ENCODE assay signal across 8 cellular contexts in the genomic region with DNA sequence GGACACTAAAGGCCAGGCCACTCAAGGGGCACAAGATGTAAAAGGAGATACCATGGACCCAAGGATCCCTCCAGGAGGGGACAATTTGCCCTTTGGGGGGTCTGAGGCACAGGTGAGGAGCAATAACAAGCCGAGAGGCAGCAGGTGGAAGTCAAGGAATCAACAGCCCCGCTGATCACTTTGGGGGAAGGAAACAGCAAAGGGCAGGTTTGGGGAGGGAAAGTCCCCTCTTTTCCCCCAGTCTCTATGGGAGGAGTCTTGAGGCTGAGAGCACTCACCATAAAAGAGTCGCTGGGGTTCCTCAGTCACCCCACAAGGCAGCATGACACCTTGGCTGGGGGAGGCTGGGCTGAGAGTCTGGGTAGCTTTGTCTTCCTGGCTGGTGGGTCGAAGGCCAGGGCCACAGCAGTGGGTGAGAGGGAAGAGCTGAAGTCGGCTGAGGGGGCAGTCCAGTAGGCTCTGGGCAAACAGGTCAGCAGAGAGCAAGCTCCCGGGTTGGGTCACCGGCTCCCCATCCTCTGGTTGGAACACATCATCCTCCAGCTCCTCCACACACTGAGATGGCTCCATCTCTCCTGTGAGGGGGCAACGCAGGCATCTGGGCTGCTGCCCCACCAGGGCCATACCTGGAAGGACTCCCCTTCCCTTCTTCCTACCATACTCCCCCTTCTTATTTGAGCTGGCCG. TPM values are rescaled to one million over a fixed set of nuclear protein-coding genes. Genes with fewer than 3 reads are reported as not detected.
DNase-seq lines count a peak whose midpoint lies in the region; ATAC-seq and TF ChIP-seq lines count a peak whose summit lies in the region.

No MANE protein-coding gene starts in this region.

- peaks cover 66 to 86% (median 76%) of the 10 kb centered on the region in 4 donors for H3K4me1 ChIP-seq in transverse colon

- peak overlapping the region in 1 of 4 donors; percentile 13 for H3K4me3 ChIP-seq in transverse colon

- no peak for TF ChIP-seq EP300 in transverse colon (IDR thresholded peaks at IDR 0.05; ENCODE audit: low read depth)

- H3K4me1 Mint-ChIP-seq in activated CD4-positive, alpha-beta T cell treated with anti-CD3 and anti-CD28 coated beads, Interleukin-2, amount 10 ng/mL, durations not matched to agents 24 days and 14 days: peaks cover 70% of the 10 kb centered on the region

- in situ Hi-C loops in transverse colon (cut with MboI; ENCODE audit: low pct_ligation_motif_present in 1 of 4, low pct_unique_long_range_greater_than_20kb in 1 of 4, low sequenced_read_pairs in 3 of 4): loop anchor here in 2 of 4 donors (10.0 kb wide), 2 partner anchors 51 to 61 kb away; no protein-coding TSS in a partner anchor

- intact Hi-C loops in activated CD4-positive, alpha-beta T cell treated with anti-CD3 and anti-CD28 coated beads, Interleukin-2, amount 10 ng/mL, durations not matched to agents 24 days and 14 days (cut with micrococcal nuclease): loop anchor here (1.0 to 5.0 kb wide), 2 partner anchors 58 to 323 kb away; partner anchors contain the start of gene FSIP1
- intact Hi-C loops in transverse colon (cut with DNase I; ENCODE audit: low total_unique reads): loop anchor here (5.0 to 10.0 kb wide), 2 partner anchors 58 to 219 kb away; partner anchors contain the start of gene INAFM2

- H3K36me3 Mint-ChIP-seq in activated CD4-positive, alpha-beta T cell treated with anti-CD3 and anti-CD28 coated beads, Interleukin-2, amount 10 ng/mL, durations not matched to agents 24 days and 14 days (ENCODE audit: low read depth): peaks cover 21% of the 10 kb centered on the region

- no peaks in the 10 kb centered on the region for H3K9me3 Mint-ChIP-seq in activated CD4-positive, alpha-beta T cell treated with anti-CD3 and anti-CD28 coated beads, Interleukin-2, amount 10 ng/mL, durations not matched to agents 24 days and 14 days

- peak overlapping the region; percentile 94 for H3K27ac Mint-ChIP-seq in activated CD4-positive, alpha-beta T cell treated with anti-CD3 and anti-CD28 coated beads, Interleukin-2, amount 10 ng/mL, durations not matched to agents 24 days and 14 days

- 64 to 80% methylated on average over 1 to 9 of the region's 9 CpGs for WGBS in transverse colon (ENCODE audit: low coverage in 1 of 2), 2 donors

- DNase-seq in activated naive CD4-positive, alpha-beta T cell treated with Interleukin-2 at 50 U/mL for 16 hours: peak; percentile 28
- no peak for DNase-seq in activated naive CD4-positive, alpha-beta T cell (lab: John Stamatoyannopoulos, UW)
- DNase-seq in activated CD4-positive, alpha-beta T cell treated with anti-CD3 and anti-CD28 coated beads, Interleukin-2, amount 10 ng/mL, durations not matched to agents 24 days and 14 days: peak; percentile 83
- DNase-seq in mesenteric fat pad (ENCODE audit: low spot score) (peak; percentile 51), transverse colon (no peak), mucosa of gallbladder (ENCODE audit: low spot score) (no peak), NCI-H2171 (lab: John Stamatoyannopoulos, UW) (no peak)

- peak overlapping the region; percentile 95 for H3K4me3 Mint-ChIP-seq in activated CD4-positive, alpha-beta T cell treated with anti-CD3 and anti-CD28 coated beads, Interleukin-2, amount 10 ng/mL, durations not matched to agents 24 days and 14 days

- no peaks in the 10 kb centered on the region for H3K36me3 ChIP-seq in transverse colon

- H3K9me3 ChIP-seq in transverse colon: no peaks in the 10 kb centered on the region

- ATAC-seq in HG02571 (IDR thresholded peaks at IDR 0.05; ENCODE audit: unreplicated experiment): no peak

- H3K27me3 Mint-ChIP-seq in activated CD4-positive, alpha-beta T cell treated with anti-CD3 and anti-CD28 coated beads, Interleukin-2, amount 10 ng/mL, durations not matched to agents 24 days and 14 days: peaks cover 2% of the 10 kb centered on the region

- H3K27ac ChIP-seq in transverse colon: peak overlapping the region; percentile 90 to 94 (median 91)

- TF ChIP-seq POLR2A in transverse colon (IDR thresholded peaks at IDR 0.05): no peak

- H3K27me3 ChIP-seq in transverse colon: no peaks in the 10 kb centered on the region

- TF ChIP-seq CTCF in transverse colon (IDR thresholded peaks at IDR 0.05): no peak

RNA-seq across cellular contexts. Expression of gene BMF, which starts 3.0 kb away (rescaled TPM):
- total RNA-seq in activated CD4-positive, alpha-beta T cell treated with anti-CD3 and anti-CD28 coated beads, Interleukin-2, amount 10 ng/mL, durations not matched to agents 24 days and 14 days: 8.4 and 9.1 TPM in 2 replicates
- total RNA-seq in mesenteric fat pad (4.0 TPM), transverse colon (10 to 100 TPM; 13.3 to 35.4 (median 25.1) TPM), mucosa of gallbladder (36.2 TPM)

RNA-seq across cellular contexts. Expression of gene BUB1B, which starts 55.2 kb away (rescaled TPM):
- total RNA-seq in activated CD4-positive, alpha-beta T cell treated with anti-CD3 and anti-CD28 coated beads, Interleukin-2, amount 10 ng/mL, durations not matched to agents 24 days and 14 days: 69.3 and 73.1 TPM in 2 replicates
- total RNA-seq in mesenteric fat pad (0.39 TPM), transverse colon (10 to 100 TPM in 2 of 4 donors, 1 to 10 TPM in 2; 1.4 to 15.3 (median 8.6) TPM), mucosa of gallbladder (1.4 TPM)

Comparison
In these comparisons a context has a peak if more than half of its experiments do, and no peak if none do; other contexts are left out.
1. DNase-seq: peak in activated naive CD4-positive, alpha-beta T cell treated with Interleukin-2 at 50 U/mL for 16 hours (single experiment), activated CD4-positive, alpha-beta T cell treated with anti-CD3 and anti-CD28 coated beads, Interleukin-2, amount 10 ng/mL, durations not matched to agents 24 days and 14 days (single experiment) and mesenteric fat pad (single experiment); none in activated naive CD4-positive, alpha-beta T cell (0 of 4), transverse colon (single experiment), mucosa of gallbladder (single experiment) and NCI-H2171 (single experiment).